8 cellular contexts compared by ENCODE assay signal in genomic region chr5:157269763-157270272, GRCh38. TPM values are rescaled to one million over a fixed set of nuclear protein-coding genes. Genes with fewer than 3 reads are reported as not detected.
A peak's percentile ranks its signal among the peaks of the same experiment; 100 is the strongest.
DNase-seq lines count a peak whose midpoint lies in the region; ATAC-seq and TF ChIP-seq lines count a peak whose summit lies in the region.
"Had no signal": no experiment of that assay in that cellular context is flagged by ENCODE, and none has a peak within 500 bp of the region (broad histone marks: within the 10 kb centered on the region; RNA-seq: fewer than 3 reads in every experiment).

No MANE protein-coding gene starts in this region.

- peaks cover 80% of the 10 kb centered on the region for H3K4me1 Mint-ChIP-seq in activated naive CD8-positive, alpha-beta T cell treated with anti-CD3 and anti-CD28 coated beads, Interleukin-2, amount 50 U/mL, for 24 hours
- peaks cover 34% of the 10 kb centered on the region for H3K4me1 Mint-ChIP-seq in neural crest cell

- no peaks in the 10 kb centered on the region for H3K27me3 Mint-ChIP-seq in activated naive CD8-positive, alpha-beta T cell treated with anti-CD3 and anti-CD28 coated beads, Interleukin-2, amount 50 U/mL, for 24 hours
- H3K27me3 Mint-ChIP-seq in neural crest cell (ENCODE audit: low read depth), result no peaks in the 10 kb centered on the region

- ATAC-seq in DND-41 (ENCODE audit: insufficient read depth, low read depth) (no peak), HG03097 (IDR thresholded peaks at IDR 0.05; ENCODE audit: low FRiP score, unreplicated experiment) (no peak)
- ATAC-seq in activated naive CD8-positive, alpha-beta T cell treated with anti-CD3 and anti-CD28 coated beads, Interleukin-2, amount 50 U/mL, for 24 hours, result peak; percentile 26

- H4K20me1 ChIP-seq in DND-41 (ENCODE audit: insufficient read depth, low read length) (peaks cover 13% of the 10 kb centered on the region), MM.1S (ENCODE audit: insufficient read depth, low read length) (no peaks in the 10 kb centered on the region)

- no peaks in the 10 kb centered on the region for H3K9me3 Mint-ChIP-seq in activated naive CD8-positive, alpha-beta T cell treated with anti-CD3 and anti-CD28 coated beads, Interleukin-2, amount 50 U/mL, for 24 hours
- H3K9me3 Mint-ChIP-seq in neural crest cell, result peaks cover 2% of the 10 kb centered on the region

- H3K79me2 ChIP-seq in DND-41 (ENCODE audit: insufficient read depth, low read length) (peaks cover 91% of the 10 kb centered on the region), MM.1S (ENCODE audit: low read length) (peaks cover 77% of the 10 kb centered on the region)

- H3K4me2 ChIP-seq in DND-41 (ENCODE audit: insufficient read depth, low read length) (peak overlapping the region; percentile 92), MM.1S (ENCODE audit: low read depth, low read length) (peak overlapping the region; percentile 70; the same call in 1 of the 2 replicates)

- peaks cover 57% of the 10 kb centered on the region for H3K36me3 ChIP-seq in DND-41 (ENCODE audit: insufficient read depth, low read length)
- H3K36me3 ChIP-seq in MM.1S (replicated peaks; ENCODE audit: insufficient read depth, low read length), result no peaks in the 10 kb centered on the region
- H3K36me3 ChIP-seq: SJSA1 had no signal

- peak overlapping the region; percentile 94 for H3K27ac Mint-ChIP-seq in activated naive CD8-positive, alpha-beta T cell treated with anti-CD3 and anti-CD28 coated beads, Interleukin-2, amount 50 U/mL, for 24 hours
- H3K27ac Mint-ChIP-seq in neural crest cell (ENCODE audit: unreplicated experiment), result no peak overlapping the region

- H3K36me3 Mint-ChIP-seq in activated naive CD8-positive, alpha-beta T cell treated with anti-CD3 and anti-CD28 coated beads, Interleukin-2, amount 50 U/mL, for 24 hours (ENCODE audit: low read depth), result peaks cover 40% of the 10 kb centered on the region
- peaks cover 6% of the 10 kb centered on the region for H3K36me3 Mint-ChIP-seq in neural crest cell (ENCODE audit: low read depth)

- peaks cover 90% of the 10 kb centered on the region for H3K4me1 ChIP-seq in DND-41 (ENCODE audit: insufficient read depth, low read length)
- peaks cover 68% of the 10 kb centered on the region for H3K4me1 ChIP-seq in MM.1S (ENCODE audit: low read length)

- H3K27me3 ChIP-seq in DND-41 (ENCODE audit: insufficient read depth, low read length, poor library complexity) (no peaks in the 10 kb centered on the region), MM.1S (replicated peaks; ENCODE audit: insufficient read depth, low read length) (no peaks in the 10 kb centered on the region)

- H3F3A ChIP-seq in MM.1S (ENCODE audit: insufficient read depth, low read length), result peaks cover 28% of the 10 kb centered on the region

- H3K4me3 ChIP-seq in DND-41 (ENCODE audit: low read depth in 1 of 2, low read length in 2 of 2) (peak overlapping the region in 1 of 2 experiments; percentile 78; a peak in 2 of 4 replicates), MM.1S (ENCODE audit: low read length) (no peak overlapping the region), foreskin fibroblast (ENCODE audit: low read depth in 1 of 2, low read length in 2 of 2) (no peak overlapping the region)
- H3K4me3 ChIP-seq: SJSA1 had no signal

- DNase-seq in DND-41, result no peak
- DNase-seq in MM.1S, result no peak
- DNase-seq in activated naive CD8-positive, alpha-beta T cell treated with anti-CD3 and anti-CD28 coated beads, Interleukin-2, amount 50 U/mL, for 24 hours, result no peak
- DNase-seq in neural crest cell (ENCODE audit: low read depth, low spot score), result no peak
- no peak for DNase-seq in foreskin fibroblast
- DNase-seq in KBM-7, result no peak

- in situ Hi-C loops in KBM-7 (cut with MboI; ENCODE audit: low pct_unique_long_range_greater_than_20kb, low sequenced_read_pairs), result no loop called here

- TF ChIP-seq CTCF in DND-41 (IDR thresholded peaks at IDR 0.05; ENCODE audit: borderline replicate concordance, extremely low read depth, low read length, poor library complexity, severe bottlenecking) (no peak), MM.1S (IDR thresholded peaks at IDR 0.05; ENCODE audit: low read length) (no peak), neural crest cell (conservative IDR thresholded peaks at IDR 0.05) (no peak), foreskin fibroblast (IDR thresholded peaks at IDR 0.05; ENCODE audit: low read depth, low read length) (no peak)

- H3K9ac ChIP-seq in DND-41 (ENCODE audit: low read depth, low read length) (peak overlapping the region; percentile 93), MM.1S (ENCODE audit: low read length) (no peak overlapping the region)

- H3K9me3 ChIP-seq in DND-41 (ENCODE audit: insufficient read depth, low read length, severe bottlenecking), result no peaks in the 10 kb centered on the region
- no peaks in the 10 kb centered on the region for H3K9me3 ChIP-seq in MM.1S (replicated peaks; ENCODE audit: insufficient read depth, low read length)

- H2AFZ ChIP-seq in DND-41 (ENCODE audit: low read depth, low read length) (no peak overlapping the region), MM.1S (ENCODE audit: low read length) (no peak overlapping the region)

- H3K27ac ChIP-seq in DND-41 (ENCODE audit: low read length) (peak overlapping the region; percentile 97), MM.1S (ENCODE audit: low read length) (peak overlapping the region; percentile 97; the same call in 1 of the 2 replicates)
- H3K27ac ChIP-seq: SJSA1 had no signal

- peak overlapping the region; percentile 90 for H3K4me3 Mint-ChIP-seq in activated naive CD8-positive, alpha-beta T cell treated with anti-CD3 and anti-CD28 coated beads, Interleukin-2, amount 50 U/mL, for 24 hours
- peak overlapping the region; percentile 10 for H3K4me3 Mint-ChIP-seq in neural crest cell

- no peaks in the 10 kb centered on the region for H3K9me2 ChIP-seq in MM.1S (replicated peaks; ENCODE audit: insufficient read depth, low read length)

RNA-seq across cellular contexts. Expression of gene CYFIP2, which starts 3.9 kb away (rescaled TPM):
- 74.5 and 76.6 TPM in 2 replicates for total RNA-seq in neural crest cell
